In the genomic region with DNA sequence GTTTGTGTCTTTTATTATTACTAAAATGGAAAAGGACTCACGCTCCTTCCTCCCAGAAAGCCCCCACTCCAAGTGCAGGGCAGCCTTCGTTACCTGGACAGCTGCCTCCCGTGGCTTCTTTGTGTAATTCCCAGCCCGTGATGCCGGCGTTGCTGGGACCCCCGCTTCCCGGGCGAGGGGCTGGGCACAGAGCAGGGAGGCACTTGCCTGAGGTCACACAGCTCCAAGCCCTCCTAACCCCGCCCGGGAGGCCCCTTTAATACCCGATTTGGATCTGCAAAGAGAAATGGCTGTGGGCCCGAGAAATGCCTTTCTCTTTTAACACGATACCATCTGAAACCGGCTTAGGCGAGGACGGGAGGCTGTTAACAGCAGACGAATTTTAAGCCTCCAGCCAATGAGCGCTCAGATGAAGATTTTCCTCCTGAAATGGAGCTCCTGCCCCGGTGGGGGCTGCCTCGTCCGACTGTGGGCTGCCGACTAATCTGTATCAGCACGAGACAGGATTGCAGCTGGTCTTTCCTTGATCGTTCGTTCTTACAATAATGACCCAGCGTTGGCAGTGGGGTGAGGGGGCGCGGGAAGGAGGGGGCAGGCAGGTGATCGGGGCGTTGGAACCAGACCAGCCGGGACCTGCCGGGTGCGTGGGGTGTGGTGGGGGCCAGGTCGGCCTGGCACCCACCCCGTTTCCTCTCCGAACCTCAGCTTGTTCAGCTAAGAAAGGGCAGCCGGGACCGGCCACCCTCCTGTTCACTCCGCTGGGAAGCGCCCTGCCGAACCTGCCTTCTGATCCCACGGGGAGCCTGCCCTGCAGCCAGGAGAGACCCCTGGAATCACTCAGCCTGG, we compare ENCODE assay signal across 21 cellular contexts. TPM values are rescaled to one million over a fixed set of nuclear protein-coding genes. Genes with fewer than 3 reads are reported as not detected.
DNase-seq lines count a peak whose midpoint lies in the region; ATAC-seq and TF ChIP-seq lines count a peak whose summit lies in the region.
"Had no signal": no experiment of that assay in that cellular context is flagged by ENCODE, and none has a peak within 500 bp of the region (broad histone marks: within the 10 kb centered on the region; RNA-seq: fewer than 3 reads in every experiment).

No MANE protein-coding gene starts in this region.

- H3K9me3 ChIP-seq in right atrium auricular region = no peaks in the 10 kb centered on the region
- H3K9me3 ChIP-seq: Peyer's patch, SK-N-SH had no signal

- ATAC-seq in left cardiac atrium (no peak), HG02973 (IDR thresholded peaks at IDR 0.05; ENCODE audit: unreplicated experiment) (no peak)
- ATAC-seq in stimulated activated naive B cell treated with anti-CD40 and anti-IgM and Interleukin-4, amounts not matched to agents 10 μg/mL and 1 μg/mL and 100 μg/mL, for 72 hours (replicated peaks) = no peak
- ATAC-seq: A549, GM23338 had no signal

- H3K9me3 Mint-ChIP-seq in chondrocyte (ENCODE audit: low read depth) = no peaks in the 10 kb centered on the region
- H3K9me3 Mint-ChIP-seq in stimulated activated naive B cell treated with anti-CD40 and anti-IgM and Interleukin-4, amounts not matched to agents 10 μg/mL and 1 μg/mL and 100 μg/mL, for 72 hours = no peaks in the 10 kb centered on the region
- H3K9me3 Mint-ChIP-seq: CD4-positive, alpha-beta memory T cell had no signal

- no peak overlapping the region for H3K27ac ChIP-seq in right atrium auricular region
- no peak overlapping the region for H3K27ac ChIP-seq in caudate nucleus (ENCODE audit: low read depth, low read length)
- H3K27ac ChIP-seq: A549, BLaER1, KMS-11, Peyer's patch had no signal

- DNase-seq in left cardiac atrium (peak; percentile 17), right atrium auricular region (ENCODE audit: low spot score) (no peak), chondrocyte (ENCODE audit: low spot score) (peak; percentile 77), posterior vena cava (ENCODE audit: low spot score) (peak; percentile 80), caudate nucleus (lab: John Stamatoyannopoulos, UW) (no peak)
- DNase-seq in stimulated activated naive B cell treated with anti-CD40 and anti-IgM and Interleukin-4, amounts not matched to agents 10 μg/mL and 1 μg/mL and 100 μg/mL, for 72 hours = no peak
- DNase-seq: CD4-positive, alpha-beta memory T cell; GF-D8; HCEC 1CT; MV-4-11; NCI-H1417; NCI-H187 treated with DMSO at 0.1 percent for 48 hours; NCI-H226; NCI-H526; Peyer's patch; SK-N-SH had no signal

- no peaks in the 10 kb centered on the region for H3K27me3 ChIP-seq in right atrium auricular region
- H3K27me3 ChIP-seq: BLaER1, Peyer's patch had no signal

- no peak overlapping the region for H3K4me3 Mint-ChIP-seq in chondrocyte (ENCODE audit: unreplicated experiment)
- H3K4me3 Mint-ChIP-seq in stimulated activated naive B cell treated with anti-CD40 and anti-IgM and Interleukin-4, amounts not matched to agents 10 μg/mL and 1 μg/mL and 100 μg/mL, for 72 hours = no peak overlapping the region
- H3K4me3 Mint-ChIP-seq: CD4-positive, alpha-beta memory T cell; GM23338 had no signal

- H3K27me3 Mint-ChIP-seq in chondrocyte (ENCODE audit: low read depth) = no peaks in the 10 kb centered on the region
- H3K27me3 Mint-ChIP-seq in stimulated activated naive B cell treated with anti-CD40 and anti-IgM and Interleukin-4, amounts not matched to agents 10 μg/mL and 1 μg/mL and 100 μg/mL, for 72 hours = no peaks in the 10 kb centered on the region

- peaks cover 14% of the 10 kb centered on the region for H3K36me3 Mint-ChIP-seq in chondrocyte (ENCODE audit: low read depth)
- H3K36me3 Mint-ChIP-seq in stimulated activated naive B cell treated with anti-CD40 and anti-IgM and Interleukin-4, amounts not matched to agents 10 μg/mL and 1 μg/mL and 100 μg/mL, for 72 hours = no peaks in the 10 kb centered on the region
- H3K36me3 Mint-ChIP-seq: CD4-positive, alpha-beta memory T cell had no signal

- peaks cover 48% of the 10 kb centered on the region for H3K36me3 ChIP-seq in right atrium auricular region

- TF ChIP-seq CTCF in right atrium auricular region (IDR thresholded peaks at IDR 0.05) (no peak), chondrocyte (IDR thresholded peaks at IDR 0.05) (no peak)

- no peaks in the 10 kb centered on the region for H3K4me1 Mint-ChIP-seq in chondrocyte (ENCODE audit: low read depth)
- no peaks in the 10 kb centered on the region for H3K4me1 Mint-ChIP-seq in stimulated activated naive B cell treated with anti-CD40 and anti-IgM and Interleukin-4, amounts not matched to agents 10 μg/mL and 1 μg/mL and 100 μg/mL, for 72 hours
- H3K4me1 Mint-ChIP-seq: CD4-positive, alpha-beta memory T cell; GM23338 had no signal

- H3K4me1 ChIP-seq in right atrium auricular region = no peaks in the 10 kb centered on the region
- H3K4me1 ChIP-seq: A549, BLaER1, Peyer's patch had no signal

- intact Hi-C loops in left cardiac atrium (cut with DNase I) = no loop called here
- intact Hi-C loops in posterior vena cava (cut with DNase I) = no loop called here

- H3K4me3 ChIP-seq in right atrium auricular region = no peak overlapping the region
- H3K4me3 ChIP-seq: A549, BLaER1, GM23338, Peyer's patch had no signal

- no peak overlapping the region for H3K27ac Mint-ChIP-seq in chondrocyte (ENCODE audit: unreplicated experiment)
- no peak overlapping the region for H3K27ac Mint-ChIP-seq in stimulated activated naive B cell treated with anti-CD40 and anti-IgM and Interleukin-4, amounts not matched to agents 10 μg/mL and 1 μg/mL and 100 μg/mL, for 72 hours
- H3K27ac Mint-ChIP-seq: CD4-positive, alpha-beta memory T cell; GM23338 had no signal

RNA-seq across cellular contexts. Expression of gene FOXL3, which starts 36.3 kb away (rescaled TPM):
- total RNA-seq in left cardiac atrium (not detected), right atrium auricular region (not detected), chondrocyte (not detected in 3 replicates), posterior vena cava (not detected)
- total RNA-seq: CD4-positive, alpha-beta memory T cell; GM23338; Peyer's patch had no signal

Comparison
In these comparisons a context has a peak if more than half of its experiments do, and no peak if none do; other contexts are left out.
1. DNase-seq: peak in left cardiac atrium (single experiment), chondrocyte (single experiment) and posterior vena cava (single experiment); none in right atrium auricular region (single experiment), stimulated activated naive B cell treated with anti-CD40 and anti-IgM and Interleukin-4, amounts not matched to agents 10 μg/mL and 1 μg/mL and 100 μg/mL, for 72 hours (single experiment) and caudate nucleus (0 of 61).